ENCODE assay signal across 2 cellular contexts in genomic region chr14:65258391-65258790, GRCh38.
A peak's percentile ranks its signal among the peaks of the same experiment; 100 is the strongest.
TF ChIP-seq lines count a peak whose summit lies in the region.

No MANE protein-coding gene starts in this region.

TF ChIP-seq in A549, 52 proteins besides CTCF, POLR2A, EP300 and RAD21 (continued from another document):
- TF ChIP-seq USF2 (IDR thresholded peaks at IDR 0.05) (peak; percentile 36; the same call in 1 of the 2 replicates), ZFP36 (IDR thresholded peaks at IDR 0.05; ENCODE audit: borderline replicate concordance, partially characterized antibody) (no peak), FOSL2 (IDR thresholded peaks at IDR 0.05) (peak; percentile 53; the same call in 1 of the 2 replicates), FOSL2 (CRISPR knock-in tag; IDR thresholded peaks at IDR 0.05) (peak; percentile 58), MAX (IDR thresholded peaks at IDR 0.05) (peak; percentile 57), GATA3 (IDR thresholded peaks at IDR 0.05; ENCODE audit: borderline replicate concordance) (peak; percentile 58; the same call in 1 of the 2 replicates), JUN (IDR thresholded peaks at IDR 0.05) (0 out of 5 replicates have a peak, but pooled peaks of 1 of the 2 experiments have one; percentile 37)

TF ChIP-seq in IMR-90, 13 proteins besides CTCF, POLR2A, EP300 and RAD21 (continued from another document):
- no peak for TF ChIP-seq RCOR1 (IDR thresholded peaks at IDR 0.05; ENCODE audit: insufficient replicate concordance, low read length)
- no peak for TF ChIP-seq MXI1 (IDR thresholded peaks at IDR 0.05; ENCODE audit: borderline replicate concordance, low read depth, low read length)
- no peak for TF ChIP-seq ELK1 (IDR thresholded peaks at IDR 0.05; ENCODE audit: borderline replicate concordance, low read depth, low read length)
- no peak for TF ChIP-seq RFX5 (IDR thresholded peaks at IDR 0.05; ENCODE audit: low read depth, low read length)
- peak; percentile 46; the same call in 1 of the 2 replicates for TF ChIP-seq FOS (IDR thresholded peaks at IDR 0.05; ENCODE audit: low read depth, low read length)
- peak; percentile 52; the same call in 1 of the 2 replicates for TF ChIP-seq USF2 (IDR thresholded peaks at IDR 0.05; ENCODE audit: low read depth, low read length)
- TF ChIP-seq NFE2L2 (IDR thresholded peaks at IDR 0.05; ENCODE audit: low read depth, low read length): no peak
- TF ChIP-seq MAZ (IDR thresholded peaks at IDR 0.05; ENCODE audit: borderline replicate concordance, low read depth, low read length): no peak
- peak; percentile 47; the same call in 1 of the 2 replicates for TF ChIP-seq CEBPB (IDR thresholded peaks at IDR 0.05; ENCODE audit: low read depth, low read length)
